Comparison of ENCODE assay signal across 1 cellular context in the genomic region with DNA sequence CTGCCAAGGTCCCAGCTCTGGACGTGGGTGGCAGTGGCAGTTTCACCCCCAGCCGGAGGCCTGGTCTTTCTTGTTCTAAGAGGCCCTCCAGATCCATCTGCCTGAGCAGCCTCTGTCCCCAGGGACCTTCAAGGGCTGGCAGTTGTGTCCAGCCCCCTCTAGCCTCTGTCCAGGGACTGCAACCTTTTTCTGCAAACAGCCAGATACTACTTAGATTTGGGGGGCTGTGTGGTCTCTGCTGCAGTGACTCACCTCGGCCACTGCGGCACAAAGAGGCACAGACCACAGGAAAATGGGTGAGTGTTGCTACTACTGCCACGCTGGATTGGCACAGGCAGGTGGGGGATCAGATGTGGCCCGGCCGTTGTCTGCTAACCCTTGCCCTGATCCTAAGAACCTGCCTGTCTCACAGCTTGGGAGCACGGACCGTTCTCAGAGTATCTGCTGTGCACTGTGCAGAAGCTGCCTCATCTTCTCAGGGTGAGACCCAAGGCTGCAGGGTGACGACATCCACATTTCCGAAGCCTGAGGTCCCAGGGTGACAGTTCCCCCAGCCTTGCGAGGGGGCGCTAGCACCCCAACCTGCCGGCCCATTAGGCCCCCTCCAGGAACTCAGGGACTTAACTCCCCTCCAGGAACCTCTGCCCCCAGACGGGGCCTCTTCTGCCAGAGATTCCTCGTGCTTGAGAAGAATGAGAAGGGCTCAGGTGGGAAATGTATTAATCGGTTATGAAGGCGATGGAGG.
A peak's percentile ranks its signal among the peaks of the same experiment; 100 is the strongest.
TF ChIP-seq lines count a peak whose summit lies in the region.

No MANE protein-coding gene starts in this region.

TF ChIP-seq in K562, 482 proteins besides CTCF, POLR2A, EP300 and RAD21:
- TF ChIP-seq ETS1 (conservative IDR thresholded peaks at IDR 0.05; ENCODE audit: control insufficient read depth, low read depth, low read length): no peak
- TF ChIP-seq GATAD2B (IDR thresholded peaks at IDR 0.05; ENCODE audit: borderline replicate concordance): no peak
- TF ChIP-seq ZBTB26 (CRISPR knock-in tag; IDR thresholded peaks at IDR 0.05): no peak
- peak; percentile 34; the same call in 1 of the 2 replicates for TF ChIP-seq TFAP4 (CRISPR knock-in tag; IDR thresholded peaks at IDR 0.05; ENCODE audit: borderline replicate concordance)
- TF ChIP-seq, protein P1, sequence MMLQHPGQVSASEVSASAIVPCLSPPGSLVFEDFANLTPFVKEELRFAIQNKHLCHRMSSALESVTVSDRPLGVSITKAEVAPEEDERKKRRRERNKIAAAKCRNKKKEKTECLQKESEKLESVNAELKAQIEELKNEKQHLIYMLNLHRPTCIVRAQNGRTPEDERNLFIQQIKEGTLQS (IDR thresholded peaks at IDR 0.05): peak; percentile 36
- TF ChIP-seq, protein P1 (CRISPR knock-in tag; conservative IDR thresholded peaks at IDR 0.05): no peak
- TF ChIP-seq TAL1 (IDR thresholded peaks at IDR 0.05): no peak
- TF ChIP-seq CTBP1 (IDR thresholded peaks at IDR 0.05; ENCODE audit: borderline replicate concordance): peak; percentile 16; the same call in 1 of the 2 replicates
- TF ChIP-seq RCOR1 (IDR thresholded peaks at IDR 0.05; ENCODE audit: borderline replicate concordance in 1 of 2, low read depth in 2 of 2, low read length in 2 of 2): 0 out of 4 replicates have a peak, but pooled peaks of 1 of the 2 experiments have one; percentile 26
- no peak for TF ChIP-seq E4F1 (CRISPR knock-in tag; IDR thresholded peaks at IDR 0.05; ENCODE audit: borderline replicate concordance)
- TF ChIP-seq SMC3 (conservative IDR thresholded peaks at IDR 0.05; ENCODE audit: insufficient read depth, low read depth, low read length): peak; percentile 23; the same call in 1 of the 2 replicates
